Comparison of ENCODE assay signal across 18 cellular contexts in genomic region chr3:160016972-160017371, GRCh38.
DNase-seq lines count a peak whose midpoint lies in the region; ATAC-seq and TF ChIP-seq lines count a peak whose summit lies in the region.
"Had no signal": no experiment of that assay in that cellular context is flagged by ENCODE, and none has a peak within 500 bp of the region (broad histone marks: within the 10 kb centered on the region; RNA-seq: fewer than 3 reads in every experiment).

No MANE protein-coding gene starts in this region.

- POLR2A ChIA-PET in RWPE1 (lab: Yijun Ruan, JAX; ENCODE audit: low non-redundant PET), result no interaction called here

- ATAC-seq in HG03432 (IDR thresholded peaks at IDR 0.05; ENCODE audit: unreplicated experiment), result peak; percentile 33
- ATAC-seq in GM21723 (IDR thresholded peaks at IDR 0.05; ENCODE audit: unreplicated experiment), result no peak
- ATAC-seq: GM23338; stimulated activated naive B cell treated with anti-CD40 and anti-IgM and Interleukin-4, amounts not matched to agents 10 μg/mL and 1 μg/mL and 100 μg/mL, for 72 hours had no signal

- TF ChIP-seq CTCF in RWPE1 (conservative IDR thresholded peaks at IDR 0.05; ENCODE audit: low read depth), result no peak

- DNase-seq in AG08396 (ENCODE audit: low spot score) (peak; percentile 42), RWPE1 (ENCODE audit: low spot score) (peak; percentile 51), foreskin melanocyte (peak; percentile 57), islet precursor cell (no peak), HuH-7.5 (ENCODE audit: low spot score) (no peak), NCI-H526 (lab: John Stamatoyannopoulos, UW) (no peak)
- DNase-seq: activated CD4-positive, alpha-beta T cell treated with anti-CD3 and anti-CD28 coated beads for 1 hour; DMS 273 treated with DMSO at 0.1 percent for 48 hours; immature natural killer cell; NCI-H1417 treated with DMSO at 0.1 percent for 48 hours; NCI-H526 treated with DMSO at 0.1 percent for 48 hours; stimulated activated CD4-positive, alpha-beta T cell treated with anti-CD3 and anti-CD28 coated beads, Interleukin-4, amount 100 ng/mL, for 24 hours; stimulated activated naive B cell treated with anti-CD40 and anti-IgM and Interleukin-4, amounts not matched to agents 10 μg/mL and 1 μg/mL and 100 μg/mL, for 72 hours; uterus had no signal

- no peak overlapping the region for H3K27ac ChIP-seq in RWPE1
- H3K27ac ChIP-seq: adrenal gland, uterus had no signal

- CTCF ChIA-PET in RWPE1 (lab: Yijun Ruan, JAX), result interaction anchor here (0.6 kb wide), 1 partner anchor 208 kb away, joined by 4 read pairs; the partner anchor contains the start of gene C3orf80

Comparison
In these comparisons a context has a peak if more than half of its experiments do, and no peak if none do; other contexts are left out.
1. DNase-seq: peak in AG08396 (single experiment), RWPE1 (single experiment) and foreskin melanocyte (single experiment); none in islet precursor cell (single experiment), HuH-7.5 (single experiment) and NCI-H526 (0 of 2).